ENCODE assay signal across 26 cellular contexts in genomic region chr5:96990102-96990501, GRCh38.
"Had no signal": no experiment of that assay in that cellular context is flagged by ENCODE, and none has a peak within 500 bp of the region (broad histone marks: within the 10 kb centered on the region; RNA-seq: fewer than 3 reads in every experiment).

No MANE protein-coding gene starts in this region.

- H3K4me1 ChIP-seq: Peyer's patch, SJSA1 had no signal

- H3K4me3 Mint-ChIP-seq: activated CD4-positive, alpha-beta T cell treated with anti-CD3 and anti-CD28 coated beads, Interleukin-2, amount 10 ng/mL, durations not matched to agents 24 days and 14 days; T-helper 1 cell treated with Interleukin-12 subunit alpha and Interleukin-12 subunit beta and Interleukin-4 antibody, amounts not matched to agents 30 μg/mL and 1 μg/mL, for 36 hours; WTC11 had no signal

- H3K27ac ChIP-seq: brain microvascular endothelial cell, cardiac muscle cell, Peyer's patch, RWPE1, SJSA1 had no signal

- H3K9me3 ChIP-seq: Peyer's patch, SJSA1 had no signal

- DNase-seq: activated CD4-positive, alpha-beta T cell treated with anti-CD3 and anti-CD28 coated beads for 1 hour; activated CD4-positive, alpha-beta T cell treated with anti-CD3 and anti-CD28 coated beads, Interleukin-2, amount 10 ng/mL, durations not matched to agents 24 days and 14 days; activated CD4-positive, alpha-beta T cell treated with anti-CD3 and anti-CD28 coated beads, Interleukin-2, amount 50 U/mL, for 48 hours; activated CD8-positive, alpha-beta memory T cell treated with anti-CD3 and anti-CD28 coated beads, Interleukin-2, amount 50 U/mL, for 48 hours; activated T-cell treated with anti-CD3 and anti-CD28 coated beads, Interleukin-2, amount 50 U/mL, for 1 hour; brain microvascular endothelial cell; cerebellar nuclear complex; Karpas-422; MM.1S; NCI-H1105; NCI-H1436; NCI-H187; NCI-H2081; NCI-H510A treated with DMSO at 0.1 percent for 48 hours; NCI-H69; NK-92 treated with Interleukin-12 subunit alpha and Interleukin-12 subunit beta, amount 100 ng/mL, for 24 hours; Peyer's patch; Right ventricle myocardium superior; T-helper 9 cell had no signal

- H3K4me3 ChIP-seq: cardiac muscle cell, K562, Peyer's patch, SJSA1 had no signal

- H3K27ac Mint-ChIP-seq: activated CD4-positive, alpha-beta T cell treated with anti-CD3 and anti-CD28 coated beads, Interleukin-2, amount 10 ng/mL, durations not matched to agents 24 days and 14 days; activated naive CD4-positive, alpha-beta T cell treated with anti-CD3 and anti-CD28 coated beads, Interleukin-2, amount 50 U/mL, for 72 hours; T-helper 1 cell treated with Interleukin-12 subunit alpha and Interleukin-12 subunit beta and Interleukin-4 antibody, amounts not matched to agents 30 μg/mL and 1 μg/mL, for 36 hours; WTC11 had no signal

- FAIRE-seq: K562 had no signal

- ATAC-seq: activated naive CD4-positive, alpha-beta T cell treated with anti-CD3 and anti-CD28 coated beads, Interleukin-2, amount 50 U/mL, for 72 hours; K562; WTC11 had no signal

- H3K9me3 Mint-ChIP-seq: activated CD4-positive, alpha-beta T cell treated with anti-CD3 and anti-CD28 coated beads, Interleukin-2, amount 10 ng/mL, durations not matched to agents 24 days and 14 days; activated naive CD4-positive, alpha-beta T cell treated with anti-CD3 and anti-CD28 coated beads, Interleukin-2, amount 50 U/mL, for 72 hours; T-helper 1 cell treated with Interleukin-12 subunit alpha and Interleukin-12 subunit beta and Interleukin-4 antibody, amounts not matched to agents 30 μg/mL and 1 μg/mL, for 36 hours had no signal

- H3K27me3 ChIP-seq: brain microvascular endothelial cell, cardiac muscle cell, Peyer's patch, SJSA1 had no signal

- H3K27me3 Mint-ChIP-seq: activated CD4-positive, alpha-beta T cell treated with anti-CD3 and anti-CD28 coated beads, Interleukin-2, amount 10 ng/mL, durations not matched to agents 24 days and 14 days had no signal
